In the genomic region with DNA sequence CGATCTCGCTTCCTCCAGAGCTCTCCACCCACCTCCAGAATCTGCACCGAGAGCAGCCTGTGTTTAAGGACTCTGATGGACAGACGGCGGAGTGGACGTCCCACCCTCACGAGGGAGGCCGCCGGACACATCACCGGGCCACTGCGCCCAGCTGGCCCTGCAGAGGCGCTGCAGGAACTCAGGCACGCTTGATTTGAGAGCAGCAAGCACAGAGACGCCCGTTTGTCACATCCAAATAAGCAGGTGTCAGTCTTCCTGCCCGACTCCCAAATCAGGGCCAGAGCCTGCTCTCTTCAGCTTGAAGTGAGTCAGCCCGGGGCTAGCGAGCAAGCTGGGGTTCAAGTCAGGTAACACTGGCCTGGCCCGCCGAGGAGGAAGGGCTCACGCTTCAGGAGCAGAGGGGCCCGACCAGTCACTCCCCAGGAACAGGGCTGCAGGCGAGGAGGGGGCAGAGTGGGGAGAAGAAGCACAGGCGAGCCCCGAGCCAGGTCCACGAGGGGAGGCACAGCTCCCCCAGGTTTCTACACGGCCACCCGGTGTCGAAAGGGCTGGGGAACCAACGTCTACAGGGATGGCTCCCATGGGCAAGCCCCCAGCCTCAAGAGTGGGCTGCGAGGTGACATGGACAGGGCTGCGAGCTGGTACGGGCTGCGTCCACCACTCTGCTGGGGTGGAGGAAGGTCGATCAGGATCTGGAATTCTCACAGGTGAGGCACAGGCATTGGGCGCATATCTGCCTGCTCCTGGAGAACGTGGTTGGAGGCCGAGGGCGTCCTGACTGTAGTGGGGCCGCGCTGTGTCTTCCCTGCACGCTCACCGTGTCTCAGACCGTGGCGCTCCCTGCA, we compare ENCODE assay signal across 15 cellular contexts.
"Had no signal": no experiment of that assay in that cellular context is flagged by ENCODE, and none has a peak within 500 bp of the region (broad histone marks: within the 10 kb centered on the region; RNA-seq: fewer than 3 reads in every experiment).

No MANE protein-coding gene starts in this region.

- FAIRE-seq: TTC549 had no signal

- ATAC-seq: left colon; natural killer cell treated with Interleukin-12 subunit alpha and Interleukin-12 subunit beta and Interleukin-15 and Interleukin-18, amount 100 ng/mL, for 72 hours; T-helper 17 cell had no signal

- H3K27ac Mint-ChIP-seq: activated naive CD8-positive, alpha-beta T cell; activated T-helper 2 cell treated with anti-CD3 and anti-CD28 coated beads, Interferon-gamma antibody, Interleukin-2, Interleukin-4, amounts not matched to agents 10 μg/mL and 5 μg/mL and 100 μg/mL, durations not matched to agents 14 hours and 24 hours and 36 hours; immature natural killer cell; natural killer cell treated with Interleukin-12 subunit alpha and Interleukin-12 subunit beta and Interleukin-15 and Interleukin-18, amount 100 ng/mL, for 72 hours; T-helper 17 cell had no signal

- H3K9me3 ChIP-seq: breast epithelium, esophagus muscularis mucosa, tibial artery had no signal

- H3K4me3 Mint-ChIP-seq: activated naive CD8-positive, alpha-beta T cell; immature natural killer cell; natural killer cell treated with Interleukin-12 subunit alpha and Interleukin-12 subunit beta and Interleukin-15 and Interleukin-18, amount 100 ng/mL, for 72 hours; T-helper 17 cell had no signal

- DNase-seq: activated CD4-positive, alpha-beta T cell treated with anti-CD3 and anti-CD28 coated beads, Interleukin-2, amount 50 U/mL, for 1 hour; activated CD4-positive, CD25-positive, alpha-beta regulatory T cell; immature natural killer cell; left colon; mammary epithelial cell; occipital lobe; T-helper 17 cell had no signal

- H3K4me3 ChIP-seq: breast epithelium, esophagus muscularis mucosa, skin epidermis, tibial artery had no signal

- H3K27ac ChIP-seq: breast epithelium, esophagus muscularis mucosa, tibial artery had no signal

- H3K9me3 Mint-ChIP-seq: activated T-helper 2 cell treated with anti-CD3 and anti-CD28 coated beads, Interferon-gamma antibody, Interleukin-2, Interleukin-4, amounts not matched to agents 10 μg/mL and 5 μg/mL and 100 μg/mL, durations not matched to agents 14 hours and 24 hours and 36 hours had no signal

- H3K36me3 Mint-ChIP-seq: activated naive CD8-positive, alpha-beta T cell; natural killer cell treated with Interleukin-12 subunit alpha and Interleukin-12 subunit beta and Interleukin-15 and Interleukin-18, amount 100 ng/mL, for 72 hours had no signal

- H3K36me3 ChIP-seq: breast epithelium, esophagus muscularis mucosa, tibial artery had no signal

- H3K4me1 ChIP-seq: breast epithelium had no signal
